8 cellular contexts compared by ENCODE assay signal in the genomic region with DNA sequence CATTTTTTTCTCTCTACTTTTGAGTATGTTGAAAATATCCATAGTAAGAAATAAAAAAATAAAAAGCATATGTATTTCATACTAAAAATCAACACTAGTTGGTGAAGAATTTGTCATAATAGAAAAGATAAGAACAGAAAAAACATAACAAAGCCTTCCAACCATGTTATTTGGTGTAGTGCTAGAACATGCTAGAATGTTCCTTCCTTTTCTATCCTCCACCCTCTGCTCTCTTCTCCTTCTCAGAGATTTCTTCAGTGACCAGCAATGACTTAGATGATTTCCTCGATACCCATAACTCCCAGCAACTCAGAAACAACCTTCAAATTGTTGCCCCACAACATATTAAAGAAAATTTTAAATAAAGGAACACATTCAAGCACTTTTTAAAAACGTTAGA. TPM values are rescaled to one million over a fixed set of nuclear protein-coding genes. Genes with fewer than 3 reads are reported as not detected.
A peak's percentile ranks its signal among the peaks of the same experiment; 100 is the strongest.
DNase-seq lines count a peak whose midpoint lies in the region; ATAC-seq, FAIRE-seq and TF ChIP-seq lines count a peak whose summit lies in the region.

No MANE protein-coding gene starts in this region.

- SMC1A ChIA-PET in GM12878 (lab: Charles Lee; ENCODE audit: uncharacterized antibody, unreplicated experiment): interaction anchor here (1.0 kb wide), 1 partner anchor 15 kb away, joined by 3 read pairs; no protein-coding TSS in a partner anchor

- TF ChIP-seq RAD21 in GM12878 (IDR thresholded peaks at IDR 0.05; ENCODE audit: insufficient read depth, low read depth, low read length): no peak

- H3K36me3 ChIP-seq in KOPT-K1 (ENCODE audit: insufficient read depth, low read length): peaks cover 25% of the 10 kb centered on the region
- no peaks in the 10 kb centered on the region for H3K36me3 ChIP-seq in GM12878 (ENCODE audit: control insufficient read depth in 2 of 2, insufficient read depth in 2 of 2, low read length in 1 of 2)

- TF ChIP-seq POLR2A in GM12878 (IDR thresholded peaks at IDR 0.05; ENCODE audit: low read depth, low read length): no peak

- peak overlapping the region in 5 of 6 donors; percentile 95 to 99 (median 96) for H3K27ac Mint-ChIP-seq in naive B cell

- intact Hi-C loops in GM12878 (cut with micrococcal nuclease; ENCODE audit: unreplicated experiment) (loop anchor here (5.0 kb wide), 2 partner anchors 255 to 385 kb away; no protein-coding TSS in a partner anchor), head of caudate nucleus (cut with DNase I) (no loop called here)

- no peaks in the 10 kb centered on the region for H3K27me3 Mint-ChIP-seq in naive B cell

- H3K4me1 ChIP-seq in GM12878 (ENCODE audit: control insufficient read depth, insufficient read depth, low read length): peaks cover 10% of the 10 kb centered on the region; the same call in 1 of the 2 replicates

- peak in 1 of 2 experiments; percentile 82; a peak in 1 of 4 replicates for TF ChIP-seq EP300 in GM12878 (IDR thresholded peaks at IDR 0.05; ENCODE audit: borderline replicate concordance in 1 of 2, control insufficient read depth in 1 of 2, low read depth in 2 of 2, low read length in 2 of 2)

- TF ChIP-seq CTCF in GM12878 (IDR thresholded peaks at IDR 0.05 in 2 of 3, conservative IDR thresholded peaks at IDR 0.05 in 1 of 3; ENCODE audit: control insufficient read depth in 2 of 3, extremely low read depth in 1 of 3, insufficient read depth in 1 of 3, low read depth in 3 of 3, low read length in 3 of 3): no peak

- H2AFZ ChIP-seq in GM12878 (ENCODE audit: control insufficient read depth, low read depth, low read length): no peak overlapping the region; the same call in 1 of the 2 replicates

- peak overlapping the region; percentile 60 for H3K4me2 ChIP-seq in GM12878 (ENCODE audit: control insufficient read depth, insufficient read depth)

- H3K27ac ChIP-seq in KOPT-K1 (ENCODE audit: low read depth, low read length, poor library complexity, severe bottlenecking): peak overlapping the region; percentile 92
- peak overlapping the region; percentile 94 for H3K27ac ChIP-seq in GM12878 (ENCODE audit: control insufficient read depth, insufficient read depth)

- H3K4me1 Mint-ChIP-seq in naive B cell: peaks cover 43 to 63% (median 62%) of the 10 kb centered on the region in 3 donors

- FAIRE-seq in GM12878 (lab: Jason Lieb, UNC): no peak

- peak overlapping the region; percentile 84 for H3K9ac ChIP-seq in GM12878 (ENCODE audit: control insufficient read depth, insufficient read depth, low read length)

- no peaks in the 10 kb centered on the region for H3K27me3 ChIP-seq in GM12878 (replicated peaks in 1 of 2; ENCODE audit: control insufficient read depth in 2 of 2, insufficient read depth in 2 of 2, low read length in 1 of 2)

- ATAC-seq in GM12878: no peak
- ATAC-seq in naive B cell (ENCODE audit: low read depth in 2 of 2): no peak
- ATAC-seq in GM18502 (IDR thresholded peaks at IDR 0.05; ENCODE audit: poor library complexity, unreplicated experiment): no peak

- H3K9me3 ChIP-seq in KOPT-K1 (ENCODE audit: insufficient read depth, low read length, poor library complexity, severe bottlenecking) (no peaks in the 10 kb centered on the region), GM12878 (replicated peaks; ENCODE audit: control insufficient read depth, insufficient read depth, low read length) (no peaks in the 10 kb centered on the region; the same call in 2 of the 3 replicates)

- H3K9me3 Mint-ChIP-seq in naive B cell: peaks cover 0 to 7% (median 2%) of the 10 kb centered on the region in 7 donors

- DNase-seq in CD1c-positive myeloid dendritic cell (ENCODE audit: extremely low spot score) (peak; percentile 19), GM12878 (ENCODE audit: low read depth, low spot score) (no peak), naive B cell (no peak), NCI-H2107 (lab: John Stamatoyannopoulos, UW) (no peak), head of caudate nucleus (no peak), GM19238 (ENCODE audit: insufficient read length, low spot score) (no peak)

- BruUV-seq in GM12878 (replicated peaks; lab: Mats Ljungman, UMichigan): no TSS peak

- H4K20me1 ChIP-seq in GM12878 (ENCODE audit: control insufficient read depth, insufficient read depth): no peaks in the 10 kb centered on the region; the same call in 1 of the 2 replicates

- H3K4me3 ChIP-seq in GM12878: peak overlapping the region; percentile 99

- RAD21 ChIA-PET in GM12878 (lab: Charles Lee; ENCODE audit: unreplicated experiment): no interaction called here

- POLR2A ChIA-PET in GM12878 (lab: Charles Lee): interaction anchor here (2.8 kb wide), 1 partner anchor 12 kb away, joined by 17 read pairs; no protein-coding TSS in a partner anchor

- H3K36me3 Mint-ChIP-seq in naive B cell: peaks cover 8 to 18% of the 10 kb centered on the region in 2 donors

- CTCF ChIA-PET in GM12878 (lab: Yijun Ruan, JAX): interaction anchor here (1.5 to 2.0 kb wide), 2 partner anchors 20 to 32 kb away, joined by 5 read pairs; no protein-coding TSS in a partner anchor

- H3K79me2 ChIP-seq in GM12878 (ENCODE audit: control insufficient read depth, insufficient read depth, low read length): peaks cover 80% of the 10 kb centered on the region

- H3K4me3 Mint-ChIP-seq in naive B cell: peak overlapping the region; percentile 96 to 100 (median 98)

- in situ Hi-C loops in GM12878 (cut with MboI): no loop called here

- WGBS in GM12878 (ENCODE audit: insufficient coverage, insufficient replicate concordance, low lambda C conversion rate, missing lambda C conversion rate): 0% methylated on average over 2 of the region's 2 CpGs

TF ChIP-seq in GM12878, 131 proteins besides CTCF, POLR2A, EP300 and RAD21:
- TF ChIP-seq HSF1 (IDR thresholded peaks at IDR 0.05; ENCODE audit: low read depth, low read length) (peak; percentile 99), IKZF1 (conservative IDR thresholded peaks at IDR 0.05) (no peak)
TF ChIP-seq in GM12878: peak in this region for 1.

RNA-seq across cellular contexts. Expression of gene ZC3HAV1, which starts 2.6 kb away (rescaled TPM):
- total RNA-seq in GM12878 (2013; cell fraction: nucleolus; rRNA removed): 42.6 and 46.8 TPM in 2 replicates
- total RNA-seq in GM12878 (2014; rRNA removed) (43.1 and 45.4 TPM in 2 replicates), GM12878 (2014; rRNA removed; fragmentation: Illumina TruSeq; extraction: Trizol) (46.3 and 47.5 TPM in 2 replicates), GM12878 (2021) (49.4 and 55.3 TPM in 2 replicates)
- polyA plus RNA-seq in GM12878 (2011; ENCODE audit: low read depth): 17.9 TPM
- polyA plus RNA-seq in GM12878 (2011; rRNA removed) (24.1 and 29.8 TPM in 2 replicates), GM12878 (2014; fragmentation: Illumina TruSeq; extraction: Trizol) (48.5 and 58.2 TPM in 2 replicates), GM12878 (2014; fragmentation: Nextera tagmentation; extraction: Ambion mirVana) (10 to 100 TPM; 18.5 to 19.7 TPM), GM12878 (2014; rRNA removed) (32.4 and 35.2 TPM in 2 replicates), GM12878 (2016; fragmentation: Nextera tagmentation; extraction: Ambion mirVana) (10 to 100 TPM; 46.4 to 51.4 TPM), naive B cell (ENCODE audit: low read depth in 6 of 6) (100 to 1,000 TPM in 3 of 6 donors, 10 to 100 TPM in 3; 64.8 to 129 (median 99.7) TPM)
- polyA plus RNA-seq in GM12878 (2011; cell fraction: cytosol; rRNA removed): 21.6 and 24.2 TPM in 2 replicates
- 17.6 and 24.1 TPM in 2 replicates for polyA plus RNA-seq in GM12878 (2011; cell fraction: nucleus; rRNA removed)
- polyA plus RNA-seq in GM12878 (2012): 20.0 and 21.3 TPM in 2 replicates
- 35.4 and 46.3 TPM in 2 replicates for polyA minus RNA-seq in GM12878 (2011; rRNA and poly(A)+ RNA removed)
- 17.9 and 26.4 TPM in 2 replicates for polyA minus RNA-seq in GM12878 (2011; cell fraction: cytosol; rRNA and poly(A)+ RNA removed)
- polyA minus RNA-seq in GM12878 (2011; cell fraction: nucleus; rRNA and poly(A)+ RNA removed): 20.9 and 39.8 TPM in 2 replicates
